In the genomic region with DNA sequence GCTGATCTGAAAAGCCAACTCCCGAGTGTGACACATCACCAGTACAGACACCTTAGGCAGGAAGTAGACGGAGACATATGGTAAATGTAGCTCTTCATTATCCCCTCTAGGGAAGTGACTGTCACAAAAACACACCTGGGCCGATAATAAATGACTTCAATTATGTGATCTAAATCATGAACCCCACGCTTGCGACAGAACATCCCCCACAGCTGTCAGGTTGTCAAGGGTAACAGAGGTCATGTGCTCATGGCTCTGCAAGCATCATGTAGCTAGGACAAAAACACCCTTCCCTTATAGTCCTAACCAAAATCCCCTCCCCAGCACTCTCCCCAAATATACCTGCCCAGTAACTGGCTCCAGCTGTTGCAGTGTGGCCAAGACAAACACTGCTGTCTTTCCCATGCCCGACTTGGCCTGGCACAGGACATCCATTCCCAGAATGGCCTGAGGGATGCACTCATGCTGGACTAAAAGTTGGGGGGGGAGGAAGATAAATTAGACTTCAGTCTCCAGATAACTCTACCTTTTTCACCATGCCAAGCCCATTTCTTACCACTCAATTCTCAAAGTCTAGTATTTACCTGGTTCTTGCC, we compare ENCODE assay signal across 2 cellular contexts.
TF ChIP-seq lines count a peak whose summit lies in the region.

No MANE protein-coding gene starts in this region.

TF ChIP-seq in HEK293, 187 proteins besides CTCF, POLR2A, EP300 and RAD21 (continued from another document):
- TF ChIP-seq, protein P1, sequence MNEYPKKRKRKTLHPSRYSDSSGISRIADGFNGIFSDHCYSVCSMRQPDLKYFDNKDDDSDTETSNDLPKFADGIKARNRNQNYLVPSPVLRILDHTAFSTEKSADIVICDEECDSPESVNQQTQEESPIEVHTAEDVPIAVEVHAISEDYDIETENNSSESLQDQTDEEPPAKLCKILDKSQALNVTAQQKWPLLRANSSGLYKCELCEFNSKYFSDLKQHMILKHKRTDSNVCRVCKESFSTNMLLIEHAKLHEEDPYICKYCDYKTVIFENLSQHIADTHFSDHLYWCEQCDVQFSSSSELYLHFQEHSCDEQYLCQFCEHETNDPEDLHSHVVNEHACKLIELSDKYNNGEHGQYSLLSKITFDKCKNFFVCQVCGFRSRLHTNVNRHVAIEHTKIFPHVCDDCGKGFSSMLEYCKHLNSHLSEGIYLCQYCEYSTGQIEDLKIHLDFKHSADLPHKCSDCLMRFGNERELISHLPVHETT (tag by site-specific recombination; IDR thresholded peaks at IDR 0.05) = no peak
- no peak for TF ChIP-seq ZNF785 (tag by site-specific recombination; IDR thresholded peaks at IDR 0.05)
- no peak for TF ChIP-seq KLF10 (tag by site-specific recombination; IDR thresholded peaks at IDR 0.05)
- TF ChIP-seq, protein P2, sequence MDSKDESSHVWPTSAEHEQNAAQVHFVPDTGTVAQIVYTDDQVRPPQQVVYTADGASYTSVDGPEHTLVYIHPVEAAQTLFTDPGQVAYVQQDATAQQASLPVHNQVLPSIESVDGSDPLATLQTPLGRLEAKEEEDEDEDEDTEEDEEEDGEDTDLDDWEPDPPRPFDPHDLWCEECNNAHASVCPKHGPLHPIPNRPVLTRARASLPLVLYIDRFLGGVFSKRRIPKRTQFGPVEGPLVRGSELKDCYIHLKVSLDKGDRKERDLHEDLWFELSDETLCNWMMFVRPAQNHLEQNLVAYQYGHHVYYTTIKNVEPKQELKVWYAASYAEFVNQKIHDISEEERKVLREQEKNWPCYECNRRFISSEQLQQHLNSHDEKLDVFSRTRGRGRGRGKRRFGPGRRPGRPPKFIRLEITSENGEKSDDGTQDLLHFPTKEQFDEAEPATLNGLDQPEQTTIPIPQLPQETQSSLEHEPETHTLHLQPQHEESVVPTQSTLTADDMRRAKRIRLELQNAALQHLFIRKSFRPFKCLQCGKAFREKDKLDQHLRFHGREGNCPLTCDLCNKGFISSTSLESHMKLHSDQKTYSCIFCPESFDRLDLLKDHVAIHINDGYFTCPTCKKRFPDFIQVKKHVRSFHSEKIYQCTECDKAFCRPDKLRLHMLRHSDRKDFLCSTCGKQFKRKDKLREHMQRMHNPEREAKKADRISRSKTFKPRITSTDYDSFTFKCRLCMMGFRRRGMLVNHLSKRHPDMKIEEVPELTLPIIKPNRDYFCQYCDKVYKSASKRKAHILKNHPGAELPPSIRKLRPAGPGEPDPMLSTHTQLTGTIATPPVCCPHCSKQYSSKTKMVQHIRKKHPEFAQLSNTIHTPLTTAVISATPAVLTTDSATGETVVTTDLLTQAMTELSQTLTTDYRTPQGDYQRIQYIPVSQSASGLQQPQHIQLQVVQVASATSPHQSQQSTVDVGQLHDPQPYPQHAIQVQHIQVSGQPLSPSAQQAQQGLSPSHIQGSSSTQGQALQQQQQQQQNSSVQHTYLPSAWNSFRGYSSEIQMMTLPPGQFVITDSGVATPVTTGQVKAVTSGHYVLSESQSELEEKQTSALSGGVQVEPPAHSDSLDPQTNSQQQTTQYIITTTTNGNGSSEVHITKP (tag by site-specific recombination; IDR thresholded peaks at IDR 0.05) = no peak; the same call in 1 of the 2 replicates
- 0 out of 2 replicates have a peak, but pooled peaks have one; percentile 22 for TF ChIP-seq ZNF600 (tag by site-specific recombination; IDR thresholded peaks at IDR 0.05)
- TF ChIP-seq, protein P3, sequence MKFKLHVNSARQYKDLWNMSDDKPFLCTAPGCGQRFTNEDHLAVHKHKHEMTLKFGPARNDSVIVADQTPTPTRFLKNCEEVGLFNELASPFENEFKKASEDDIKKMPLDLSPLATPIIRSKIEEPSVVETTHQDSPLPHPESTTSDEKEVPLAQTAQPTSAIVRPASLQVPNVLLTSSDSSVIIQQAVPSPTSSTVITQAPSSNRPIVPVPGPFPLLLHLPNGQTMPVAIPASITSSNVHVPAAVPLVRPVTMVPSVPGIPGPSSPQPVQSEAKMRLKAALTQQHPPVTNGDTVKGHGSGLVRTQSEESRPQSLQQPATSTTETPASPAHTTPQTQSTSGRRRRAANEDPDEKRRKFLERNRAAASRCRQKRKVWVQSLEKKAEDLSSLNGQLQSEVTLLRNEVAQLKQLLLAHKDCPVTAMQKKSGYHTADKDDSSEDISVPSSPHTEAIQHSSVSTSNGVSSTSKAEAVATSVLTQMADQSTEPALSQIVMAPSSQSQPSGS (tag by site-specific recombination; IDR thresholded peaks at IDR 0.05; ENCODE audit: low read depth) = no peak
- TF ChIP-seq, protein P4, sequence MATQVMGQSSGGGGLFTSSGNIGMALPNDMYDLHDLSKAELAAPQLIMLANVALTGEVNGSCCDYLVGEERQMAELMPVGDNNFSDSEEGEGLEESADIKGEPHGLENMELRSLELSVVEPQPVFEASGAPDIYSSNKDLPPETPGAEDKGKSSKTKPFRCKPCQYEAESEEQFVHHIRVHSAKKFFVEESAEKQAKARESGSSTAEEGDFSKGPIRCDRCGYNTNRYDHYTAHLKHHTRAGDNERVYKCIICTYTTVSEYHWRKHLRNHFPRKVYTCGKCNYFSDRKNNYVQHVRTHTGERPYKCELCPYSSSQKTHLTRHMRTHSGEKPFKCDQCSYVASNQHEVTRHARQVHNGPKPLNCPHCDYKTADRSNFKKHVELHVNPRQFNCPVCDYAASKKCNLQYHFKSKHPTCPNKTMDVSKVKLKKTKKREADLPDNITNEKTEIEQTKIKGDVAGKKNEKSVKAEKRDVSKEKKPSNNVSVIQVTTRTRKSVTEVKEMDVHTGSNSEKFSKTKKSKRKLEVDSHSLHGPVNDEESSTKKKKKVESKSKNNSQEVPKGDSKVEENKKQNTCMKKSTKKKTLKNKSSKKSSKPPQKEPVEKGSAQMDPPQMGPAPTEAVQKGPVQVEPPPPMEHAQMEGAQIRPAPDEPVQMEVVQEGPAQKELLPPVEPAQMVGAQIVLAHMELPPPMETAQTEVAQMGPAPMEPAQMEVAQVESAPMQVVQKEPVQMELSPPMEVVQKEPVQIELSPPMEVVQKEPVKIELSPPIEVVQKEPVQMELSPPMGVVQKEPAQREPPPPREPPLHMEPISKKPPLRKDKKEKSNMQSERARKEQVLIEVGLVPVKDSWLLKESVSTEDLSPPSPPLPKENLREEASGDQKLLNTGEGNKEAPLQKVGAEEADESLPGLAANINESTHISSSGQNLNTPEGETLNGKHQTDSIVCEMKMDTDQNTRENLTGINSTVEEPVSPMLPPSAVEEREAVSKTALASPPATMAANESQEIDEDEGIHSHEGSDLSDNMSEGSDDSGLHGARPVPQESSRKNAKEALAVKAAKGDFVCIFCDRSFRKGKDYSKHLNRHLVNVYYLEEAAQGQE (tag by site-specific recombination; IDR thresholded peaks at IDR 0.05) = 0 out of 2 replicates have a peak, but pooled peaks have one; percentile 15
- TF ChIP-seq ZBTB1 (tag by site-specific recombination; IDR thresholded peaks at IDR 0.05) = no peak
- no peak for TF ChIP-seq HOXD13 (CRISPR knock-in tag; IDR thresholded peaks at IDR 0.05; ENCODE audit: borderline replicate concordance)
- TF ChIP-seq MZF1 (tag by site-specific recombination; IDR thresholded peaks at IDR 0.05; ENCODE audit: borderline replicate concordance) = no peak
TF ChIP-seq in HEK293: peak in this region for 2.

TF ChIP-seq in WTC11, 78 proteins besides CTCF, POLR2A, EP300 and RAD21 (continued from another document):
- TF ChIP-seq, protein P5, sequence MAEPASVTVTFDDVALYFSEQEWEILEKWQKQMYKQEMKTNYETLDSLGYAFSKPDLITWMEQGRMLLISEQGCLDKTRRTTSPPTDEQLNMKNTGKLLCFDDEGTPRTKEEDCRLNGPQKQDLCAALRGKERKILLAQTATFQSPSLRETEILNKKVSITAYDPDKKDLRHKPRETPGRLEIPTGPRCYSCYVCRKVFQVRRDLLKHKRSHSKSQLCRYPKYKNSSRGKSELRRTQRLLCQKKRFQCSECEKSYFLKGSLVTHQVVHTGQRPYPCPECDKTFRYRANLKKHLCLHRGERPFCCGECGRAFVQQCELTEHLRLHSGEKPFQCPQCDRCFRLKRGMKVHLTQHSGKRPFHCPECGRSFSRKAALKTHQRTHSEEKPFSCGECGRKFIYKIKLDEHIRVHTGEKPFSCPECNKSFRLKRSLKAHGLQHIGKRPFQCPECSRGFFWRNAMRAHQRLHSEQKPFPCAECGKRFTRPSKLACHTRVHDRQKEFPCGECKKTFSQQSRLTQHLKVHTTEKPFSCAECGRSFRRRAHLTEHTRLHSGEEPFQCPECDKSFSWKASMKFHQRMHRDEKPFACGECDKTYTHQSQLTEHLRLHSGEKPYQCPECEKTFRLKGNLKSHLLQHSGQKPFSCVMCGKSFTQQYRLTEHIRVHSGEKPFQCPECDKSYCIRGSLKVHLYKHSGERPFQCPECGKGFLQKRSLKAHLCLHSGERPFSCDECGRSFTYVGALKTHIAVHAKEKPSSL (CRISPR knock-in tag; conservative IDR thresholded peaks at IDR 0.05) = no peak
- TF ChIP-seq GTF2I (CRISPR knock-in tag; conservative IDR thresholded peaks at IDR 0.05) (no peak), TCF7 (CRISPR knock-in tag; IDR thresholded peaks at IDR 0.05; ENCODE audit: low read depth) (no peak), NR2C2 (CRISPR knock-in tag; IDR thresholded peaks at IDR 0.05) (no peak), ZNF416 (CRISPR knock-in tag; IDR thresholded peaks at IDR 0.05) (no peak), CREB1 (CRISPR knock-in tag; IDR thresholded peaks at IDR 0.05) (no peak), PRRX2 (CRISPR knock-in tag; IDR thresholded peaks at IDR 0.05) (no peak)
- TF ChIP-seq, protein P6, sequence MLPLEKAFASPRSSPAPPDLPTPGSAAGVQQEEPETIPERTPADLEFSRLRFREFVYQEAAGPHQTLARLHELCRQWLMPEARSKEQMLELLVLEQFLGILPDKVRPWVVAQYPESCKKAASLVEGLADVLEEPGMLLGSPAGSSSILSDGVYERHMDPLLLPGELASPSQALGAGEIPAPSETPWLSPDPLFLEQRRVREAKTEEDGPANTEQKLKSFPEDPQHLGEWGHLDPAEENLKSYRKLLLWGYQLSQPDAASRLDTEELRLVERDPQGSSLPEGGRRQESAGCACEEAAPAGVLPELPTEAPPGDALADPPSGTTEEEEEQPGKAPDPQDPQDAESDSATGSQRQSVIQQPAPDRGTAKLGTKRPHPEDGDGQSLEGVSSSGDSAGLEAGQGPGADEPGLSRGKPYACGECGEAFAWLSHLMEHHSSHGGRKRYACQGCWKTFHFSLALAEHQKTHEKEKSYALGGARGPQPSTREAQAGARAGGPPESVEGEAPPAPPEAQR (CRISPR knock-in tag; IDR thresholded peaks at IDR 0.05) = no peak
- TF ChIP-seq, protein P7, sequence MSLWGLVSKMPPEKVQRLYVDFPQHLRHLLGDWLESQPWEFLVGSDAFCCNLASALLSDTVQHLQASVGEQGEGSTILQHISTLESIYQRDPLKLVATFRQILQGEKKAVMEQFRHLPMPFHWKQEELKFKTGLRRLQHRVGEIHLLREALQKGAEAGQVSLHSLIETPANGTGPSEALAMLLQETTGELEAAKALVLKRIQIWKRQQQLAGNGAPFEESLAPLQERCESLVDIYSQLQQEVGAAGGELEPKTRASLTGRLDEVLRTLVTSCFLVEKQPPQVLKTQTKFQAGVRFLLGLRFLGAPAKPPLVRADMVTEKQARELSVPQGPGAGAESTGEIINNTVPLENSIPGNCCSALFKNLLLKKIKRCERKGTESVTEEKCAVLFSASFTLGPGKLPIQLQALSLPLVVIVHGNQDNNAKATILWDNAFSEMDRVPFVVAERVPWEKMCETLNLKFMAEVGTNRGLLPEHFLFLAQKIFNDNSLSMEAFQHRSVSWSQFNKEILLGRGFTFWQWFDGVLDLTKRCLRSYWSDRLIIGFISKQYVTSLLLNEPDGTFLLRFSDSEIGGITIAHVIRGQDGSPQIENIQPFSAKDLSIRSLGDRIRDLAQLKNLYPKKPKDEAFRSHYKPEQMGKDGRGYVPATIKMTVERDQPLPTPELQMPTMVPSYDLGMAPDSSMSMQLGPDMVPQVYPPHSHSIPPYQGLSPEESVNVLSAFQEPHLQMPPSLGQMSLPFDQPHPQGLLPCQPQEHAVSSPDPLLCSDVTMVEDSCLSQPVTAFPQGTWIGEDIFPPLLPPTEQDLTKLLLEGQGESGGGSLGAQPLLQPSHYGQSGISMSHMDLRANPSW (CRISPR knock-in tag; conservative IDR thresholded peaks at IDR 0.05; ENCODE audit: low read depth) = no peak
